Comparison of ENCODE assay signal across 16 cellular contexts in the genomic region with DNA sequence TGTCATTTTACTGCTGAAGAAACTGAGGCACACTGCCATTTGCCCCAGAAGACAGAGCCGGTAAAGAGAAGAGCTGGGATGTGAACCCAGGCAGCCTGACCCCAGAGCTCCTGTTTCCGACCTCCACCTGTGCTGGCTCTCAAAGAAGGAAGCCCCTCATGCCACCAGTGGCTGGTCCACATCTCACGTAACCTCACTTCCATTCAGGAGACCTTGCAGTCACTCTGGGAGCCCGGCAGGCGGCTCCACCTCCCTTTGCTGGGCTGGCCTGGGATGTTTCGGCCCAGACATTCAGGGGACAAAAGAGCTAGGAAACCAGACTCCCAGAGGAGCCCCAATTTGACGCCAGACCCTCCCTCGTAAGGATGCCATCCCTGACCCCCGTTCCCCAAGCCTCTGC. TPM values are rescaled to one million over a fixed set of nuclear protein-coding genes. Genes with fewer than 3 reads are reported as not detected.
DNase-seq lines count a peak whose midpoint lies in the region; ATAC-seq and TF ChIP-seq lines count a peak whose summit lies in the region.
"Had no signal": no experiment of that assay in that cellular context is flagged by ENCODE, and none has a peak within 500 bp of the region (broad histone marks: within the 10 kb centered on the region; RNA-seq: fewer than 3 reads in every experiment).

No MANE protein-coding gene starts in this region.

- CTCF ChIA-PET in Panc1 (lab: Charles Lee), result interaction anchor here (0.5 to 1.3 kb wide), 5 partner anchors 52 to 327 kb away, joined by 3 to 6 read pairs (median 5); no protein-coding TSS in a partner anchor

- no peak for TF ChIP-seq POLR2A in stomach (IDR thresholded peaks at IDR 0.05)

- ATAC-seq in Panc1, result no peak
- ATAC-seq: WTC11 had no signal

- H3K4me1 ChIP-seq in Panc1 (ENCODE audit: control insufficient read depth, insufficient read depth, low read length), result no peaks in the 10 kb centered on the region
- H3K4me1 ChIP-seq in stomach, result peaks cover 21 to 34% (median 26%) of the 10 kb centered on the region in 4 donors
- no peaks in the 10 kb centered on the region; the same call in 1 of the 2 replicates for H3K4me1 ChIP-seq in HAP-1
- H3K4me1 ChIP-seq: SJCRH30 had no signal

- intact Hi-C loops in Panc1 (cut with micrococcal nuclease; ENCODE audit: unreplicated experiment) (loop anchor here (5.0 to 10.0 kb wide), 2 partner anchors 123 to 301 kb away; no protein-coding TSS in a partner anchor), stomach (cut with DNase I; ENCODE audit: low total_unique reads) (no loop called here)

- TF ChIP-seq CTCF in Panc1 (IDR thresholded peaks at IDR 0.05), result peak; percentile 81
- no peak for TF ChIP-seq CTCF in stomach (IDR thresholded peaks at IDR 0.05)

- H3K36me3 ChIP-seq in Panc1 (ENCODE audit: control insufficient read depth, insufficient read depth, low read length) (peaks cover 4% of the 10 kb centered on the region; the same call in 1 of the 2 replicates), stomach (peaks cover 44 to 61% (median 58%) of the 10 kb centered on the region in 4 donors), HAP-1 (replicated peaks) (peaks cover 15% of the 10 kb centered on the region)
- H3K36me3 ChIP-seq: SJCRH30 had no signal

- H3K27ac ChIP-seq in Panc1 (ENCODE audit: low read length) (no peak overlapping the region), stomach (peak overlapping the region in 3 of 5 donors; percentile 60 to 86 (median 82))
- H3K27ac ChIP-seq: SJCRH30, thoracic aorta had no signal

- WGBS in stomach, 5 donors, result 65 to 79% (median 74%) methylated on average over 6 to 9 of the region's 9 CpGs

- H3K27me3 ChIP-seq in Panc1 (ENCODE audit: control insufficient read depth, insufficient read depth, low read length) (no peaks in the 10 kb centered on the region), stomach (no peaks in the 10 kb centered on the region), HAP-1 (ENCODE audit: low read depth) (no peaks in the 10 kb centered on the region)
- H3K27me3 ChIP-seq: sigmoid colon, SJCRH30 had no signal

- no TSS peak for BruUV-seq in Panc1 (replicated peaks; lab: Mats Ljungman, UMichigan)

- H3K9me3 ChIP-seq in Panc1 (ENCODE audit: control insufficient read depth, insufficient read depth, low read depth, low read length) (no peaks in the 10 kb centered on the region), stomach (no peaks in the 10 kb centered on the region), HAP-1 (no peaks in the 10 kb centered on the region)
- H3K9me3 ChIP-seq: sigmoid colon, SJCRH30, thoracic aorta had no signal

- H3K4me3 ChIP-seq in Panc1 (ENCODE audit: low read depth in 2 of 2, low read length in 2 of 2), result no peak overlapping the region
- H3K4me3 ChIP-seq in stomach, result no peak overlapping the region
- H3K4me3 ChIP-seq in HAP-1, result no peak overlapping the region
- H3K4me3 ChIP-seq: sigmoid colon, SJCRH30, thoracic aorta had no signal

- POLR2A ChIA-PET in Panc1 (lab: Charles Lee), result interaction anchor here (0.6 kb wide), 1 partner anchor 321 kb away, joined by 4 read pairs; no protein-coding TSS in a partner anchor

- DNase-seq in DMS53 (lab: John Stamatoyannopoulos, UW) (peak; percentile 10), DMS53 treated with DMSO at 0.1 percent for 48 hours (lab: John Stamatoyannopoulos, UW; ENCODE audit: unreplicated experiment) (no peak), Panc1 (ENCODE audit: low read depth, low spot score) (no peak), fibroblast of peridontal ligament (ENCODE audit: extremely low read depth) (peak; percentile 24), stomach (no peak), GM19238 (ENCODE audit: insufficient read length, low spot score) (no peak), HAP-1 (ENCODE audit: low spot score in 2 of 2) (no peak)
- DNase-seq in stimulated activated CD4-positive, alpha-beta T cell treated with anti-CD3 and anti-CD28 coated beads, Interleukin-15, amount 100 ng/mL, for 24 hours, result no peak
- DNase-seq: IMR-90, NCI-H187, NCI-H774, sigmoid colon, SJCRH30 had no signal

- TF ChIP-seq EP300 in stomach (IDR thresholded peaks at IDR 0.05), result no peak

- in situ Hi-C loops in Panc1 (cut with HindIII; ENCODE audit: low pct_unique_long_range_greater_than_20kb, low sequenced_read_pairs), result no loop called here
- in situ Hi-C loops in HAP-1 (cut with MboI; ENCODE audit: low sequenced_read_pairs), result loop anchor here (10.0 kb wide), 1 partner anchor 99 kb away; no protein-coding TSS in a partner anchor

RNA-seq across cellular contexts. Expression of a gene that starts 2.9 kb away (rescaled TPM):
- total RNA-seq in Panc1 (2021; ENCODE audit: unreplicated experiment) (31.9 TPM), stomach (100 to 1,000 TPM in 2 of 5 donors, 10 to 100 TPM in 3; 18.9 to 377 (median 40.3) TPM)
- 23.2 TPM for polyA plus RNA-seq in Panc1 (2012; ENCODE audit: insufficient read length)
- 10 to 100 TPM; 15.3 to 42.0 (median 22.7) TPM for polyA plus RNA-seq in stomach

RNA-seq across cellular contexts. Expression of a gene that starts 7.0 kb away (rescaled TPM):
- total RNA-seq in Panc1 (2021; ENCODE audit: unreplicated experiment), result not detected
- not detected for polyA plus RNA-seq in Panc1 (2012; ENCODE audit: insufficient read length)
- total RNA-seq in stomach, result under 1 TPM in 1 of 5 donors, not detected in 4; 0.18 TPM
- polyA plus RNA-seq in stomach, result 1 to 10 TPM in 2 of 3 donors, under 1 TPM in 1; 0.76 to 4.3 (median 4.2) TPM
- total RNA-seq: IMR-90, thoracic aorta had no signal
- polyA plus RNA-seq: IMR-90 had no signal

RNA-seq across cellular contexts. Expression of a gene that starts 38.8 kb away (rescaled TPM):
- total RNA-seq in Panc1 (2021; ENCODE audit: unreplicated experiment) (not detected), stomach (10 to 100 TPM in 1 of 5 donors, 1 to 10 TPM in 1, under 1 TPM in 1, not detected in 2; 0.37 to 11.4 (median 6.2) TPM)
- 0.07 TPM for polyA plus RNA-seq in Panc1 (2012; ENCODE audit: insufficient read length)
- 1 to 10 TPM in 2 of 3 donors, not detected in 1; 1.2 to 1.4 TPM for polyA plus RNA-seq in stomach
- total RNA-seq: IMR-90, thoracic aorta had no signal

RNA-seq across cellular contexts. Expression of a gene that starts 38.9 kb away (rescaled TPM):
- total RNA-seq in Panc1 (2021; ENCODE audit: unreplicated experiment) (24.6 TPM), stomach (100 to 1,000 TPM in 1 of 5 donors, 10 to 100 TPM in 3, 1 to 10 TPM in 1; 7.2 to 374 (median 16.5) TPM)
- 11.8 TPM for polyA plus RNA-seq in Panc1 (2012; ENCODE audit: insufficient read length)
- 1 to 10 TPM; 7.5 to 7.9 (median 7.8) TPM for polyA plus RNA-seq in stomach

RNA-seq across cellular contexts. Expression of a gene that starts 55.9 kb away (rescaled TPM):
- total RNA-seq in Panc1 (2021; ENCODE audit: unreplicated experiment) (not detected), stomach (not detected)
- polyA plus RNA-seq in Panc1 (2012; ENCODE audit: insufficient read length), result not detected
- not detected for polyA plus RNA-seq in stomach
- total RNA-seq: IMR-90, sigmoid colon, thoracic aorta, WTC11 had no signal
- polyA plus RNA-seq: esophagus, IMR-90, sigmoid colon had no signal

Comparison
In these comparisons a context has a peak if more than half of its experiments do, and no peak if none do; other contexts are left out.
1. DNase-seq: peak in DMS53 (single experiment) and fibroblast of peridontal ligament (single experiment); none in DMS53 treated with DMSO at 0.1 percent for 48 hours (single experiment), Panc1 (single experiment), stomach (single experiment), stimulated activated CD4-positive, alpha-beta T cell treated with anti-CD3 and anti-CD28 coated beads, Interleukin-15, amount 100 ng/mL, for 24 hours (single experiment), GM19238 (single experiment) and HAP-1 (0 of 2).